In genomic region chr20:22373164-22373895, GRCh38 we compare ENCODE assay signal across 16 cellular contexts.
DNase-seq lines count a peak whose midpoint lies in the region; ATAC-seq and TF ChIP-seq lines count a peak whose summit lies in the region.
"Had no signal": no experiment of that assay in that cellular context is flagged by ENCODE, and none has a peak within 500 bp of the region (broad histone marks: within the 10 kb centered on the region; RNA-seq: fewer than 3 reads in every experiment).

No MANE protein-coding gene starts in this region.

- intact Hi-C loops in left colon (cut with DNase I, micrococcal nuclease): no loop called here
- intact Hi-C loops in Calu3 (cut with micrococcal nuclease; ENCODE audit: unreplicated experiment): no loop called here

- H3K27me3 Mint-ChIP-seq in Calu3 (ENCODE audit: unreplicated experiment): no peaks in the 10 kb centered on the region

- no peak for TF ChIP-seq CTCF in Calu3 (IDR thresholded peaks at IDR 0.05; ENCODE audit: unreplicated experiment)

- CTCF ChIA-PET in Calu3 (lab: Charles Lee): no interaction called here

- no TSS peak for BruUV-seq in Calu3 (replicated peaks; lab: Mats Ljungman, UMichigan)

- H3K4me1 Mint-ChIP-seq in Calu3 (ENCODE audit: low read depth, unreplicated experiment): peaks cover 8% of the 10 kb centered on the region

- no peak overlapping the region for H3K27ac Mint-ChIP-seq in Calu3 (ENCODE audit: unreplicated experiment)

- H3K4me3 Mint-ChIP-seq in Calu3 (ENCODE audit: low read depth, unreplicated experiment): no peak overlapping the region

- peak; percentile 93 for ATAC-seq in left colon
- ATAC-seq in HG03439 (IDR thresholded peaks at IDR 0.05; ENCODE audit: unreplicated experiment): no peak

- H3K36me3 Mint-ChIP-seq in Calu3 (ENCODE audit: insufficient read depth, unreplicated experiment): no peaks in the 10 kb centered on the region

- no peaks in the 10 kb centered on the region for H3K9me3 Mint-ChIP-seq in Calu3 (ENCODE audit: low read depth, unreplicated experiment)

- DNase-seq in NCI-H748 (lab: John Stamatoyannopoulos, UW; ENCODE audit: unreplicated experiment): peak; percentile 55
- no peak for DNase-seq in NCI-H748 treated with DMSO at 0.1 percent for 48 hours (lab: John Stamatoyannopoulos, UW)
- DNase-seq in NCI-H526 treated with DMSO at 0.1 percent for 48 hours (lab: John Stamatoyannopoulos, UW): peak; percentile 23
- DNase-seq in left colon: no peak
- DNase-seq in SW 1271 (lab: John Stamatoyannopoulos, UW): no peak
- no peak for DNase-seq in Calu3
- DNase-seq: Caco-2; DMS79; H7; IMR-90; Karpas-422; MM.1S; NCI-H187; NK-92 treated with Interleukin-12 subunit alpha and Interleukin-12 subunit beta, amount 100 ng/mL, for 24 hours; OCI-M1 had no signal

Comparison
In these comparisons a context has a peak if more than half of its experiments do, and no peak if none do; other contexts are left out.
1. DNase-seq: peak in NCI-H748 (single experiment) and NCI-H526 treated with DMSO at 0.1 percent for 48 hours (single experiment); none in NCI-H748 treated with DMSO at 0.1 percent for 48 hours (single experiment), left colon (0 of 2), SW 1271 (0 of 2) and Calu3 (single experiment).